8 cellular contexts compared by ENCODE assay signal in genomic region chr6:163414117-163414366, GRCh38. TPM values are rescaled to one million over a fixed set of nuclear protein-coding genes. Genes with fewer than 3 reads are reported as not detected.
DNase-seq lines count a peak whose midpoint lies in the region; ATAC-seq and TF ChIP-seq lines count a peak whose summit lies in the region.

No MANE protein-coding gene starts in this region.

- intact Hi-C loops in CD4-positive, alpha-beta T cell (cut with DNase I, micrococcal nuclease) = loop anchor here (5.0 to 10.0 kb wide), 2 partner anchors 687 to 689 kb away; partner anchors contain the start of genes PACRG (in 2 of the 2) and PRKN (in 2 of the 2)
- intact Hi-C loops in PC-9 (cut with micrococcal nuclease; ENCODE audit: unreplicated experiment) = no loop called here
- intact Hi-C loops in esophagus squamous epithelium (cut with DNase I) = loop anchor here (10.0 kb wide), 1 partner anchor 559 kb away; no protein-coding TSS in a partner anchor

- H3K4me1 Mint-ChIP-seq in CD4-positive, alpha-beta T cell (ENCODE audit: low read depth) = peaks cover 43% of the 10 kb centered on the region

- peak overlapping the region; percentile 85 for H4K8ac ChIP-seq in trophoblast cell (ENCODE audit: low read depth, low read length)

- peak overlapping the region; percentile 18 for H4K12ac ChIP-seq in trophoblast cell (ENCODE audit: low read depth, low read length)

- H3K9me3 Mint-ChIP-seq in CD4-positive, alpha-beta T cell = no peaks in the 10 kb centered on the region

- H3K27me3 ChIP-seq in CD4-positive, alpha-beta T cell (ENCODE audit: control insufficient read depth, insufficient read depth, low read length) = no peaks in the 10 kb centered on the region
- H3K27me3 ChIP-seq in PC-9 (ENCODE audit: insufficient read depth, low read depth) (no peaks in the 10 kb centered on the region), esophagus squamous epithelium (no peaks in the 10 kb centered on the region), trophoblast cell (ENCODE audit: insufficient read depth, low read length) (no peaks in the 10 kb centered on the region)

- H2BK5ac ChIP-seq in trophoblast cell (ENCODE audit: low read depth, low read length, poor library complexity) = peak overlapping the region; percentile 96

- no peak for TF ChIP-seq POLR2A in esophagus squamous epithelium (IDR thresholded peaks at IDR 0.05)

- H3K4me3 ChIP-seq in PC-9 (peak overlapping the region; percentile 77), esophagus squamous epithelium (peak overlapping the region; percentile 88 to 100 (median 97)), trophoblast cell (ENCODE audit: low read depth, low read length) (peak overlapping the region; percentile 95)

- H3F3A ChIP-seq in PC-9 (ENCODE audit: insufficient read depth, low read depth) = no peaks in the 10 kb centered on the region

- no peaks in the 10 kb centered on the region for H3K9me2 ChIP-seq in PC-9 (ENCODE audit: insufficient read depth)

- no peak overlapping the region for H2BK12ac ChIP-seq in trophoblast cell (ENCODE audit: low read length)

- TF ChIP-seq CTCF in CD4-positive, alpha-beta T cell (IDR thresholded peaks at IDR 0.05) = no peak
- TF ChIP-seq CTCF in PC-9 (conservative IDR thresholded peaks at IDR 0.05) (no peak), esophagus squamous epithelium (IDR thresholded peaks at IDR 0.05) (no peak)

- H3K9me3 ChIP-seq in CD4-positive, alpha-beta T cell (ENCODE audit: control insufficient read depth, low read length) = no peaks in the 10 kb centered on the region
- no peaks in the 10 kb centered on the region for H3K9me3 ChIP-seq in PC-9 (ENCODE audit: insufficient read depth, low read depth)
- no peaks in the 10 kb centered on the region for H3K9me3 ChIP-seq in esophagus squamous epithelium
- H3K9me3 ChIP-seq in trophoblast cell (ENCODE audit: insufficient read depth, low read depth, low read length) = no peaks in the 10 kb centered on the region

- 0% methylated on average over 3 of the region's 33 CpGs; no CpG with 5 or more reads in 1 of the 2 donors for WGBS in esophagus squamous epithelium, 2 donors
- WGBS in trophoblast cell (ENCODE audit: extremely low coverage, insufficient coverage, insufficient read length) = no CpG with 5 or more reads among the region's 33 CpGs

- peaks cover 19% of the 10 kb centered on the region for H4K20me1 ChIP-seq in PC-9 (ENCODE audit: insufficient read depth)

- H3K36me3 Mint-ChIP-seq in CD4-positive, alpha-beta T cell (ENCODE audit: low read depth) = peaks cover 6% of the 10 kb centered on the region

- no peak overlapping the region for H2AK5ac ChIP-seq in trophoblast cell (ENCODE audit: low read length)

- H3K18ac ChIP-seq in trophoblast cell (ENCODE audit: low read length) = peak overlapping the region; percentile 78

- H3K27ac ChIP-seq in CD4-positive, alpha-beta T cell (ENCODE audit: low read depth, low read length) = peak overlapping the region; percentile 93
- H3K27ac ChIP-seq in PC-9 (peak overlapping the region; percentile 79), esophagus squamous epithelium (peak overlapping the region; percentile 91 to 100 (median 99)), trophoblast cell (ENCODE audit: low read depth, low read length) (peak overlapping the region; percentile 99)

- no peak overlapping the region for H3K4ac ChIP-seq in trophoblast cell (ENCODE audit: low read depth, low read length)

- H3K36me3 ChIP-seq in PC-9 (ENCODE audit: low read depth) (0 out of 2 replicates have a peak, but pooled peaks cover 3% of the 10 kb centered on the region), esophagus squamous epithelium (no peaks in the 10 kb centered on the region), trophoblast cell (ENCODE audit: control insufficient read depth in 1 of 2, insufficient read depth in 2 of 2, low read length in 2 of 2) (no peaks in the 10 kb centered on the region)

- CTCF ChIA-PET in CD4-positive, alpha-beta T cell (lab: Charles Lee) = no interaction called here
- CTCF ChIA-PET in PC-9 (lab: Charles Lee) = no interaction called here

- H3K4me2 ChIP-seq in PC-9 (peak overlapping the region; percentile 85; the same call in 1 of the 2 replicates), trophoblast cell (ENCODE audit: low read length) (peak overlapping the region; percentile 64)

- peak overlapping the region; percentile 93 for H3K4me3 Mint-ChIP-seq in CD4-positive, alpha-beta T cell

- no peaks in the 10 kb centered on the region for H3K27me3 Mint-ChIP-seq in CD4-positive, alpha-beta T cell

- H3K4me1 ChIP-seq in PC-9 (replicated peaks; ENCODE audit: insufficient read depth) (peaks cover 31% of the 10 kb centered on the region), esophagus squamous epithelium (peaks cover 0 to 31% (median 7%) of the 10 kb centered on the region in 3 donors), trophoblast cell (ENCODE audit: control insufficient read depth in 1 of 2, insufficient read depth in 2 of 2, low read length in 2 of 2) (peaks cover 0 to 2% of the 10 kb centered on the region in 2 experiments)

- POLR2A ChIA-PET in CD4-positive, alpha-beta T cell (lab: Charles Lee) = interaction anchor here (3.3 kb wide), 1 partner anchor 47 kb away, joined by 29 read pairs; no protein-coding TSS in a partner anchor
- POLR2A ChIA-PET in PC-9 (lab: Charles Lee; ENCODE audit: unreplicated experiment) = no interaction called here

- peak overlapping the region; percentile 77 for H3K14ac ChIP-seq in trophoblast cell (ENCODE audit: low read length)

- no TSS peak for BruUV-seq in PC-9 (replicated peaks; lab: Mats Ljungman, UMichigan)

- peak overlapping the region; percentile 87 for H3K27ac Mint-ChIP-seq in CD4-positive, alpha-beta T cell

- peak overlapping the region; percentile 96 for H4K91ac ChIP-seq in trophoblast cell (ENCODE audit: low read depth, low read length)

- peak overlapping the region; percentile 66 for H2BK120ac ChIP-seq in trophoblast cell (ENCODE audit: insufficient read depth, low read length, poor library complexity)

- H3K79me2 ChIP-seq in PC-9 (ENCODE audit: low read depth) = peaks cover 58% of the 10 kb centered on the region
- H3K79me2 ChIP-seq in trophoblast cell (ENCODE audit: control insufficient read depth, insufficient read depth, low read length, poor library complexity) = peaks cover 22% of the 10 kb centered on the region

- peak; percentile 20 for ATAC-seq in CD4-positive, alpha-beta T cell (ENCODE audit: poor library complexity)
- peak; percentile 28 for ATAC-seq in GM21717 (IDR thresholded peaks at IDR 0.05; ENCODE audit: unreplicated experiment)

- no peak for DNase-seq in CD4-positive, alpha-beta T cell
- DNase-seq in PC-9 (peak in 1 of 2 experiments; percentile 75), esophagus squamous epithelium (lab: John Stamatoyannopoulos, UW) (no peak), trophoblast cell (peak in 1 of 2 donors; percentile 85), middle frontal gyrus (ENCODE audit: extremely low spot score, low spot score) (no peak), AG08395 (ENCODE audit: low spot score) (no peak), kidney tubule cell (ENCODE audit: low spot score) (no peak)

- H2AFZ ChIP-seq in PC-9 (peak overlapping the region; percentile 84; the same call in 1 of the 2 replicates), trophoblast cell (ENCODE audit: insufficient read depth, low read length, poor library complexity) (no peak overlapping the region)

- H3K79me1 ChIP-seq in trophoblast cell (ENCODE audit: low read length) = peaks cover 28% of the 10 kb centered on the region

- H3K9ac ChIP-seq in trophoblast cell (ENCODE audit: low read length) = peak overlapping the region; percentile 84

- no peak overlapping the region for H3K23ac ChIP-seq in trophoblast cell (ENCODE audit: low read length)

RNA-seq across cellular contexts. Expression of gene QKI, which starts 0.5 kb away (rescaled TPM):
- 10 to 100 TPM; 60.7 to 67.3 TPM for total RNA-seq in CD4-positive, alpha-beta T cell
- 47.1 and 50.8 TPM in 2 replicates for total RNA-seq in PC-9 (2021)
- 100 to 1,000 TPM in 1 of 4 donors, 10 to 100 TPM in 3; 46.2 to 149 (median 65.4) TPM for total RNA-seq in esophagus squamous epithelium
- 142 TPM in 2 replicates for polyA plus RNA-seq in trophoblast cell (2013)
